ENCODE assay signal across 26 cellular contexts in genomic region chr10:126468467-126468866, GRCh38.
"Had no signal": no experiment of that assay in that cellular context is flagged by ENCODE, and none has a peak within 500 bp of the region (broad histone marks: within the 10 kb centered on the region; RNA-seq: fewer than 3 reads in every experiment).

No MANE protein-coding gene starts in this region.

- H3K36me3 Mint-ChIP-seq: activated naive CD4-positive, alpha-beta T cell treated with anti-CD3 and anti-CD28 coated beads, Interleukin-2, amount 50 U/mL, for 24 hours; naive B cell had no signal

- H3K27me3 ChIP-seq: tibial artery had no signal

- H3K27me3 Mint-ChIP-seq: activated CD4-positive, alpha-beta memory T cell treated with anti-CD3 and anti-CD28 coated beads, Interleukin-2, amount 10 ng/mL, durations not matched to agents 7 days and 5 days had no signal

- H3K9ac ChIP-seq: parathyroid adenoma had no signal

- H3K27ac Mint-ChIP-seq: activated naive CD4-positive, alpha-beta T cell treated with anti-CD3 and anti-CD28 coated beads, Interleukin-2, amount 50 U/mL, for 24 hours; activated naive CD8-positive, alpha-beta T cell treated with anti-CD3 and anti-CD28 coated beads, Interleukin-2, amount 50 U/mL, for 24 hours; activated T-helper 2 cell treated with anti-CD3 and anti-CD28 coated beads, Interferon-gamma antibody, Interleukin-2, Interleukin-4, amounts not matched to agents 10 μg/mL and 5 μg/mL and 100 μg/mL, durations not matched to agents 14 hours and 24 hours and 36 hours; dendritic cell treated with granulocyte-macrophage colony-stimulating factor and Interleukin-4, amounts not matched to agents 40 ng/mL and 50 ng/mL, for 4 days; naive B cell had no signal

- H2AFZ ChIP-seq: parathyroid adenoma had no signal

- H3K9me3 Mint-ChIP-seq: activated naive CD4-positive, alpha-beta T cell treated with anti-CD3 and anti-CD28 coated beads, Interleukin-2, amount 50 U/mL, for 24 hours; activated naive CD8-positive, alpha-beta T cell treated with anti-CD3 and anti-CD28 coated beads, Interleukin-2, amount 50 U/mL, for 24 hours; activated T-cell treated with anti-CD3 and anti-CD28 coated beads, Interleukin-2, amount 50 U/mL, for 4 hours; dendritic cell treated with granulocyte-macrophage colony-stimulating factor and Interleukin-4, amounts not matched to agents 40 ng/mL and 50 ng/mL, for 4 days; neural crest cell had no signal

- H3K27ac ChIP-seq: epithelial cell of prostate, esophagus squamous epithelium, left lung, parathyroid adenoma, psoas muscle, sigmoid colon, suprapubic skin, tibial artery, VCaP had no signal

- ATAC-seq: activated naive CD8-positive, alpha-beta T cell treated with anti-CD3 and anti-CD28 coated beads, Interleukin-2, amount 50 U/mL, for 24 hours; left lung; psoas muscle had no signal

- H3K4me3 Mint-ChIP-seq: activated CD4-positive, alpha-beta memory T cell treated with anti-CD3 and anti-CD28 coated beads, Interleukin-2, amount 10 ng/mL, durations not matched to agents 7 days and 5 days; activated naive CD4-positive, alpha-beta T cell treated with anti-CD3 and anti-CD28 coated beads, Interleukin-2, amount 50 U/mL, for 24 hours; activated naive CD8-positive, alpha-beta T cell treated with anti-CD3 and anti-CD28 coated beads, Interleukin-2, amount 50 U/mL, for 24 hours; activated T-cell treated with anti-CD3 and anti-CD28 coated beads, Interleukin-2, amount 50 U/mL, for 4 hours; dendritic cell treated with granulocyte-macrophage colony-stimulating factor and Interleukin-4, amounts not matched to agents 40 ng/mL and 50 ng/mL, for 4 days; naive B cell; neural crest cell had no signal

- H3K4me1 ChIP-seq: esophagus squamous epithelium, left lung, parathyroid adenoma, psoas muscle, sigmoid colon, suprapubic skin, tibial artery had no signal

- DNase-seq: activated CD4-positive, alpha-beta memory T cell treated with anti-CD3 and anti-CD28 coated beads, Interleukin-2, amount 10 ng/mL, durations not matched to agents 7 days and 5 days; activated CD4-positive, alpha-beta T cell treated with anti-CD3 and anti-CD28 coated beads for 48 hours; activated CD8-positive, alpha-beta memory T cell treated with anti-CD3 and anti-CD28 coated beads, Interleukin-2, amount 50 U/mL, for 48 hours; activated naive CD8-positive, alpha-beta T cell treated with anti-CD3 and anti-CD28 coated beads, Interleukin-2, amount 50 U/mL, for 24 hours; activated T-cell treated with anti-CD3 and anti-CD28 coated beads, Interleukin-2, amount 50 U/mL, for 4 hours; amygdala; esophagus squamous epithelium; foreskin melanocyte; left lung; naive B cell; nucleus accumbens; psoas muscle; sigmoid colon; stimulated activated CD4-positive, alpha-beta T cell treated with anti-CD3 and anti-CD28 coated beads, Interleukin-15, amount 100 ng/mL, for 24 hours; stimulated activated CD4-positive, alpha-beta T cell treated with anti-CD3 and anti-CD28 coated beads, Interleukin-2, amount 100 ng/mL, for 24 hours; T-helper 9 cell; tibial artery had no signal

- H3K4me1 Mint-ChIP-seq: activated naive CD4-positive, alpha-beta T cell treated with anti-CD3 and anti-CD28 coated beads, Interleukin-2, amount 50 U/mL, for 24 hours; activated naive CD8-positive, alpha-beta T cell treated with anti-CD3 and anti-CD28 coated beads, Interleukin-2, amount 50 U/mL, for 24 hours; naive B cell had no signal

- H3K79me2 ChIP-seq: parathyroid adenoma had no signal

- H3K9me3 ChIP-seq: esophagus squamous epithelium, left lung, psoas muscle, sigmoid colon, suprapubic skin, tibial artery had no signal

- H3K36me3 ChIP-seq: esophagus squamous epithelium, left lung, sigmoid colon, suprapubic skin, tibial artery had no signal

- H3K4me3 ChIP-seq: esophagus squamous epithelium, left lung, lung, psoas muscle, sigmoid colon, suprapubic skin, tibial artery had no signal
